In genomic region chr10:88879754-88880286, GRCh38 we compare ENCODE assay signal across 1 cellular context.
TF ChIP-seq lines count a peak whose summit lies in the region.

TSS of gene STAMBPL1 (plus strand) at chr10:88880245. CDS start at chr10:88901709, 21,464 bp downstream.

TF ChIP-seq in GM12878, 131 proteins besides CTCF, POLR2A, EP300 and RAD21 (continued from another document and continues in another):
- no peak for TF ChIP-seq ZBTB4 (CRISPR knock-in tag; IDR thresholded peaks at IDR 0.05)
- peak in 1 of 2 experiments; percentile 92; a peak in 2 of 3 replicates for TF ChIP-seq EGR1 (IDR thresholded peaks at IDR 0.05; ENCODE audit: borderline replicate concordance in 1 of 2, low read depth in 2 of 2, low read length in 2 of 2)
- no peak for TF ChIP-seq CEBPZ (IDR thresholded peaks at IDR 0.05; ENCODE audit: low read depth, low read length)
- TF ChIP-seq IKZF2 (IDR thresholded peaks at IDR 0.05): peak in 1 of 2 experiments; percentile 33; a peak in 2 of 4 replicates
- no peak for TF ChIP-seq ATF2 (IDR thresholded peaks at IDR 0.05; ENCODE audit: low read length)
- no peak for TF ChIP-seq CBX3 (IDR thresholded peaks at IDR 0.05; ENCODE audit: borderline replicate concordance, low read depth)
- TF ChIP-seq CBFB (IDR thresholded peaks at IDR 0.05; ENCODE audit: low read depth): 0 out of 2 replicates have a peak, but pooled peaks have one; percentile 37
- TF ChIP-seq ZNF622 (IDR thresholded peaks at IDR 0.05): no peak
- peak; percentile 58; the same call in 1 of the 2 replicates for TF ChIP-seq TAF1 (IDR thresholded peaks at IDR 0.05; ENCODE audit: borderline replicate concordance, low read depth, low read length)
- TF ChIP-seq BCL11A (IDR thresholded peaks at IDR 0.05; ENCODE audit: low read depth, low read length): no peak
- TF ChIP-seq BRCA1 (IDR thresholded peaks at IDR 0.05; ENCODE audit: low read depth, low read length): no peak
- TF ChIP-seq HDAC6 (IDR thresholded peaks at IDR 0.05; ENCODE audit: unreplicated experiment): no peak
- no peak for TF ChIP-seq NFXL1 (IDR thresholded peaks at IDR 0.05; ENCODE audit: borderline replicate concordance)
- 0 out of 2 replicates have a peak, but pooled peaks have one; percentile 15 for TF ChIP-seq MTA2 (IDR thresholded peaks at IDR 0.05; ENCODE audit: low read depth)
- no peak for TF ChIP-seq RAD51 (IDR thresholded peaks at IDR 0.05)
- no peak; the same call in 1 of the 2 replicates for TF ChIP-seq SMAD5 (IDR thresholded peaks at IDR 0.05; ENCODE audit: low read depth)
- no peak for TF ChIP-seq GATAD2B (conservative IDR thresholded peaks at IDR 0.05; ENCODE audit: low read depth)
- TF ChIP-seq SREBF1 (IDR thresholded peaks at IDR 0.05; ENCODE audit: low read length): no peak
- no peak for TF ChIP-seq IRF5 (IDR thresholded peaks at IDR 0.05; ENCODE audit: borderline replicate concordance)
- no peak for TF ChIP-seq BACH1 (IDR thresholded peaks at IDR 0.05; ENCODE audit: borderline replicate concordance)
- TF ChIP-seq WRNIP1 (IDR thresholded peaks at IDR 0.05; ENCODE audit: borderline replicate concordance, low read depth, low read length): no peak
- TF ChIP-seq E2F8 (IDR thresholded peaks at IDR 0.05; ENCODE audit: low read depth, partially characterized antibody): no peak
- TF ChIP-seq ATF7 (IDR thresholded peaks at IDR 0.05; ENCODE audit: low read depth): 0 out of 2 replicates have a peak, but pooled peaks have one; percentile 20
- no peak for TF ChIP-seq MTA3 (IDR thresholded peaks at IDR 0.05; ENCODE audit: borderline replicate concordance, low read length)
- TF ChIP-seq YBX1 (IDR thresholded peaks at IDR 0.05): no peak
- TF ChIP-seq ATF3 (IDR thresholded peaks at IDR 0.05; ENCODE audit: borderline replicate concordance, extremely low read depth, low read depth, low read length): no peak
- TF ChIP-seq CHD4 (IDR thresholded peaks at IDR 0.05): no peak
- TF ChIP-seq PBX3 (IDR thresholded peaks at IDR 0.05; ENCODE audit: insufficient replicate concordance, low read depth, low read length): no peak
- TF ChIP-seq RFX5 (IDR thresholded peaks at IDR 0.05; ENCODE audit: low read depth, low read length): no peak
- peak; percentile 55; the same call in 1 of the 2 replicates for TF ChIP-seq FOXM1 (IDR thresholded peaks at IDR 0.05; ENCODE audit: low read depth, low read length)
- no peak for TF ChIP-seq NRF1 (conservative IDR thresholded peaks at IDR 0.05; ENCODE audit: low read depth, low read length)
- TF ChIP-seq SRF (IDR thresholded peaks at IDR 0.05; ENCODE audit: low read depth in 2 of 2, low read length in 2 of 2): no peak
- no peak; the same call in 1 of the 2 replicates for TF ChIP-seq RCOR1 (conservative IDR thresholded peaks at IDR 0.05; ENCODE audit: low read depth, low read length)
- TF ChIP-seq CUX1 (IDR thresholded peaks at IDR 0.05; ENCODE audit: insufficient replicate concordance, low read depth, low read length): no peak
- no peak for TF ChIP-seq BCL3 (IDR thresholded peaks at IDR 0.05; ENCODE audit: borderline replicate concordance, insufficient read depth, low read depth, low read length, poor library complexity, severe bottlenecking)
- TF ChIP-seq MYC (IDR thresholded peaks at IDR 0.05; ENCODE audit: insufficient read depth, insufficient read length, insufficient replicate concordance, low read length, severe bottlenecking): no peak
- peak; percentile 53; the same call in 1 of the 2 replicates for TF ChIP-seq TARDBP (IDR thresholded peaks at IDR 0.05; ENCODE audit: borderline replicate concordance)
